1 cellular context compared by ENCODE assay signal in genomic region chr10:118865998-118866778, GRCh38.
TF ChIP-seq lines count a peak whose summit lies in the region.

No MANE protein-coding gene starts in this region.

TF ChIP-seq in GM23338, 12 proteins besides CTCF, POLR2A, EP300 and RAD21 (continued from another document):
- TF ChIP-seq ZNF462 (CRISPR knock-in tag; IDR thresholded peaks at IDR 0.05) (no peak), CREB1 (CRISPR knock-in tag; IDR thresholded peaks at IDR 0.05; ENCODE audit: low read depth) (no peak), POLR2AphosphoS5 (IDR thresholded peaks at IDR 0.05; ENCODE audit: low read depth) (no peak), EZH2phosphoT487 (IDR thresholded peaks at IDR 0.05; ENCODE audit: unreplicated experiment) (no peak), ZNF331 (CRISPR knock-in tag; IDR thresholded peaks at IDR 0.05; ENCODE audit: low read depth) (no peak), REST (IDR thresholded peaks at IDR 0.05; ENCODE audit: unreplicated experiment) (no peak), STAT1 (IDR thresholded peaks at IDR 0.05; ENCODE audit: unreplicated experiment) (no peak), JUNB (IDR thresholded peaks at IDR 0.05; ENCODE audit: unreplicated experiment) (no peak), ZNF114 (CRISPR knock-in tag; IDR thresholded peaks at IDR 0.05) (no peak)
